26 cellular contexts compared by ENCODE assay signal in the genomic region with DNA sequence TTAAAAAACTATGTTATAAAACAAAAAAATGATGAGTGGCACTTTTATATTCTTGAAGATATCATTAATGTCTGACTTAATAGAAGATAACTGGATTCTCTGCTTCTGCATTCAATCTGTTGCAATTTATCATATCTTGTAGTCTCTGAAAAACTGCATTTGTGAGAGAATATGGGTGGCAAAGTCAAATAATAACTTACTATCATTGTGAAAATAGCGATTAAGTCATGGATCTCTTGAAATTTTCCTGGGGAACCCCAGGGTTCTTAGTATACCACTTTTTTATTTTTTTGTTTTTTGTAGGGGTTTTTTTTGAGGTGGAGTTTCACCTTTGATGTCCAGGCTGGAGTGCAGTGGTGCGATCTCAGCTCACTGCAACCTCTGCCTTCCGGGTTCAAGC.
DNase-seq lines count a peak whose midpoint lies in the region; ATAC-seq, FAIRE-seq and TF ChIP-seq lines count a peak whose summit lies in the region.
"Had no signal": no experiment of that assay in that cellular context is flagged by ENCODE, and none has a peak within 500 bp of the region (broad histone marks: within the 10 kb centered on the region; RNA-seq: fewer than 3 reads in every experiment).

No MANE protein-coding gene starts in this region.

- RAD21 ChIA-PET in GM12878 (lab: Charles Lee; ENCODE audit: unreplicated experiment), result interaction anchor here (1.0 to 1.1 kb wide), 2 partner anchors 12 to 44 kb away, joined by 3 to 4 read pairs; no protein-coding TSS in a partner anchor

- no peak overlapping the region for H3K4me3 ChIP-seq in GM12878
- H3K4me3 ChIP-seq in osteoblast (ENCODE audit: insufficient read depth, low read length), result no peak overlapping the region
- H3K4me3 ChIP-seq: BLaER1 had no signal

- ATAC-seq in HG02610 (IDR thresholded peaks at IDR 0.05; ENCODE audit: unreplicated experiment) (peak; percentile 42), GM12878 (peak; percentile 45)

- POLR2A ChIA-PET in GM12878 (lab: Charles Lee), result no interaction called here

- H3K36me3 ChIP-seq in GM12878 (ENCODE audit: control insufficient read depth in 2 of 2, insufficient read depth in 2 of 2, low read length in 1 of 2) (no peaks in the 10 kb centered on the region), osteoblast (ENCODE audit: insufficient read depth, low read length) (no peaks in the 10 kb centered on the region)
- H3K36me3 ChIP-seq: BE2C, BLaER1 had no signal

- in situ Hi-C loops in GM13976 (cut with MboI; ENCODE audit: low sequenced_read_pairs, unreplicated experiment) (no loop called here), GM12878 (cut with MboI) (no loop called here)

- TF ChIP-seq POLR2A in GM12878 (IDR thresholded peaks at IDR 0.05; ENCODE audit: low read depth, low read length), result no peak

- CTCF ChIA-PET in GM12878 (lab: Yijun Ruan, JAX), result interaction anchor here (0.8 to 1.3 kb wide), 3 partner anchors 11 to 39 kb away, joined by 3 to 6 read pairs (median 3); no protein-coding TSS in a partner anchor

- no peaks in the 10 kb centered on the region for H3K9me3 ChIP-seq in GM12878 (replicated peaks; ENCODE audit: control insufficient read depth, insufficient read depth, low read length)
- no peaks in the 10 kb centered on the region for H3K9me3 ChIP-seq in osteoblast (ENCODE audit: low read depth, low read length)
- H3K9me3 ChIP-seq: BE2C, BLaER1 had no signal

- 24% methylated on average over 3 of the region's 3 CpGs for WGBS in GM12878 (ENCODE audit: insufficient coverage, insufficient replicate concordance, low lambda C conversion rate, missing lambda C conversion rate)

- no peaks in the 10 kb centered on the region for H3K27me3 Mint-ChIP-seq in activated CD4-positive, alpha-beta T cell treated with anti-CD3 and anti-CD28 coated beads, Interleukin-2, amount 10 ng/mL, durations not matched to agents 24 days and 14 days

- TF ChIP-seq RAD21 in GM12878 (IDR thresholded peaks at IDR 0.05; ENCODE audit: insufficient read depth, low read depth, low read length), result no peak

- H3K4me3 Mint-ChIP-seq in activated CD4-positive, alpha-beta T cell treated with anti-CD3 and anti-CD28 coated beads, Interleukin-2, amount 10 ng/mL, durations not matched to agents 24 days and 14 days, result no peak overlapping the region
- H3K4me3 Mint-ChIP-seq: CD14-positive monocyte; CD4-positive, alpha-beta memory T cell; CD4-positive, CD25-positive, alpha-beta regulatory T cell; CD8-positive, alpha-beta memory T cell had no signal

- no peaks in the 10 kb centered on the region for H3K4me1 ChIP-seq in GM12878 (ENCODE audit: control insufficient read depth, insufficient read depth, low read length)
- no peaks in the 10 kb centered on the region for H3K4me1 ChIP-seq in osteoblast (ENCODE audit: insufficient read depth, low read length)
- H3K4me1 ChIP-seq: BE2C, BLaER1 had no signal

- no peak for FAIRE-seq in GM12878 (lab: Jason Lieb, UNC)
- FAIRE-seq: GM12892 had no signal

- H3K4me2 ChIP-seq in GM12878 (ENCODE audit: control insufficient read depth, insufficient read depth) (no peak overlapping the region), osteoblast (ENCODE audit: insufficient read depth, low read length) (no peak overlapping the region)
- H3K4me2 ChIP-seq: BLaER1 had no signal

- H3K27me3 ChIP-seq in GM12878 (replicated peaks in 1 of 2; ENCODE audit: control insufficient read depth in 2 of 2, insufficient read depth in 2 of 2, low read length in 1 of 2), result no peaks in the 10 kb centered on the region; a peak in 1 of 4 replicates
- no peaks in the 10 kb centered on the region for H3K27me3 ChIP-seq in osteoblast (ENCODE audit: insufficient read depth, low read length)
- H3K27me3 ChIP-seq: BLaER1 had no signal

- intact Hi-C loops in GM12878 (cut with micrococcal nuclease; ENCODE audit: unreplicated experiment), result loop anchor here (5.0 kb wide), 1 partner anchor 41 kb away; no protein-coding TSS in a partner anchor
- intact Hi-C loops in activated CD4-positive, alpha-beta T cell treated with anti-CD3 and anti-CD28 coated beads, Interleukin-2, amount 10 ng/mL, durations not matched to agents 24 days and 14 days (cut with micrococcal nuclease), result no loop called here

- H3K27ac ChIP-seq in GM12878 (ENCODE audit: control insufficient read depth, insufficient read depth), result no peak overlapping the region
- no peak overlapping the region for H3K27ac ChIP-seq in osteoblast (ENCODE audit: low read depth, low read length)
- H3K27ac ChIP-seq: BLaER1 had no signal

- H3K79me2 ChIP-seq in GM12878 (ENCODE audit: control insufficient read depth, insufficient read depth, low read length), result no peaks in the 10 kb centered on the region
- no peaks in the 10 kb centered on the region for H3K79me2 ChIP-seq in osteoblast (ENCODE audit: insufficient read depth, low read length)

- no peaks in the 10 kb centered on the region for H3K4me1 Mint-ChIP-seq in activated CD4-positive, alpha-beta T cell treated with anti-CD3 and anti-CD28 coated beads, Interleukin-2, amount 10 ng/mL, durations not matched to agents 24 days and 14 days
- H3K4me1 Mint-ChIP-seq: CD14-positive monocyte; CD4-positive, alpha-beta memory T cell; CD4-positive, CD25-positive, alpha-beta regulatory T cell; CD8-positive, alpha-beta memory T cell had no signal

- no peak for TF ChIP-seq CTCF in GM13976 (IDR thresholded peaks at IDR 0.05; ENCODE audit: borderline replicate concordance, control extremely low read depth, extremely low read depth, insufficient read depth, missing control alignments)
- TF ChIP-seq CTCF in GM12878 (IDR thresholded peaks at IDR 0.05 in 2 of 3, conservative IDR thresholded peaks at IDR 0.05 in 1 of 3; ENCODE audit: control insufficient read depth in 2 of 3, extremely low read depth in 1 of 3, insufficient read depth in 1 of 3, low read depth in 3 of 3, low read length in 3 of 3), result no peak
- no peak for TF ChIP-seq CTCF in osteoblast (IDR thresholded peaks at IDR 0.05; ENCODE audit: extremely low read depth, low read depth, low read length)

- no peak overlapping the region for H2AFZ ChIP-seq in GM12878 (ENCODE audit: control insufficient read depth, low read depth, low read length)
- H2AFZ ChIP-seq in osteoblast (ENCODE audit: low read length), result no peak overlapping the region

- H4K20me1 ChIP-seq in GM12878 (ENCODE audit: control insufficient read depth, insufficient read depth) (no peaks in the 10 kb centered on the region), osteoblast (ENCODE audit: insufficient read depth, low read length) (no peaks in the 10 kb centered on the region)
- H4K20me1 ChIP-seq: BLaER1 had no signal

- TF ChIP-seq EP300 in GM12878 (IDR thresholded peaks at IDR 0.05; ENCODE audit: borderline replicate concordance in 1 of 2, control insufficient read depth in 1 of 2, low read depth in 2 of 2, low read length in 2 of 2), result no peak

- SMC1A ChIA-PET in GM12878 (lab: Charles Lee; ENCODE audit: uncharacterized antibody, unreplicated experiment), result interaction anchor here (0.9 to 3.7 kb wide), 4 partner anchors 9 to 92 kb away, joined by 3 to 13 read pairs (median 4); no protein-coding TSS in a partner anchor

- no TSS peak for BruUV-seq in GM12878 (replicated peaks; lab: Mats Ljungman, UMichigan)

- no peak overlapping the region for H3K27ac Mint-ChIP-seq in activated CD4-positive, alpha-beta T cell treated with anti-CD3 and anti-CD28 coated beads, Interleukin-2, amount 10 ng/mL, durations not matched to agents 24 days and 14 days
- H3K27ac Mint-ChIP-seq: CD14-positive monocyte; CD4-positive, alpha-beta memory T cell; CD4-positive, CD25-positive, alpha-beta regulatory T cell; CD8-positive, alpha-beta memory T cell had no signal

- DNase-seq in GM13976 (ENCODE audit: low spot score), result peak; percentile 9
- no peak for DNase-seq in GM12878 (ENCODE audit: low read depth, low spot score)
- DNase-seq in osteoblast (ENCODE audit: insufficient read length, low spot score, missing footprints), result peak; percentile 5
- DNase-seq in hepatic stellate cell (ENCODE audit: low spot score), result no peak
- no peak for DNase-seq in activated CD4-positive, alpha-beta T cell treated with anti-CD3 and anti-CD28 coated beads, Interleukin-2, amount 10 ng/mL, durations not matched to agents 24 days and 14 days
- no peak for DNase-seq in SIG-M5 (lab: John Stamatoyannopoulos, UW)
- DNase-seq in NCI-H510A (lab: John Stamatoyannopoulos, UW), result no peak
- DNase-seq: 8988T; ACHN; BE2C; C1 segment of cervical spinal cord; CD4-positive, alpha-beta memory T cell; CD4-positive, CD25-positive, alpha-beta regulatory T cell; CD8-positive, alpha-beta memory T cell; COR-L47; DMS 273 treated with DMSO at 0.1 percent for 48 hours; DMS153; DMS53; DMS79; DND-41; EL; GDM1 had no signal

- H3K9me3 Mint-ChIP-seq in activated CD4-positive, alpha-beta T cell treated with anti-CD3 and anti-CD28 coated beads, Interleukin-2, amount 10 ng/mL, durations not matched to agents 24 days and 14 days, result no peaks in the 10 kb centered on the region
- H3K9me3 Mint-ChIP-seq: CD4-positive, alpha-beta memory T cell; CD8-positive, alpha-beta memory T cell had no signal

- no peaks in the 10 kb centered on the region for H3K36me3 Mint-ChIP-seq in activated CD4-positive, alpha-beta T cell treated with anti-CD3 and anti-CD28 coated beads, Interleukin-2, amount 10 ng/mL, durations not matched to agents 24 days and 14 days (ENCODE audit: low read depth)
- H3K36me3 Mint-ChIP-seq: CD14-positive monocyte; CD4-positive, alpha-beta memory T cell; CD4-positive, CD25-positive, alpha-beta regulatory T cell; CD8-positive, alpha-beta memory T cell had no signal

- H3K9ac ChIP-seq in GM12878 (ENCODE audit: control insufficient read depth, insufficient read depth, low read length), result no peak overlapping the region
- H3K9ac ChIP-seq: BLaER1 had no signal

TF ChIP-seq in GM12878, 131 proteins besides CTCF, POLR2A, EP300 and RAD21 (continues in another document):
- TF ChIP-seq, protein P1, sequence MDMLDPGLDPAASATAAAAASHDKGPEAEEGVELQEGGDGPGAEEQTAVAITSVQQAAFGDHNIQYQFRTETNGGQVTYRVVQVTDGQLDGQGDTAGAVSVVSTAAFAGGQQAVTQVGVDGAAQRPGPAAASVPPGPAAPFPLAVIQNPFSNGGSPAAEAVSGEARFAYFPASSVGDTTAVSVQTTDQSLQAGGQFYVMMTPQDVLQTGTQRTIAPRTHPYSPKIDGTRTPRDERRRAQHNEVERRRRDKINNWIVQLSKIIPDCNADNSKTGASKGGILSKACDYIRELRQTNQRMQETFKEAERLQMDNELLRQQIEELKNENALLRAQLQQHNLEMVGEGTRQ (IDR thresholded peaks at IDR 0.05; ENCODE audit: borderline replicate concordance, low read depth, low read length), result no peak
- TF ChIP-seq ZNF24 (IDR thresholded peaks at IDR 0.05) (no peak), RUNX3 (IDR thresholded peaks at IDR 0.05; ENCODE audit: low read length) (peak; percentile 6; the same call in 1 of the 2 replicates), SMAD1 (IDR thresholded peaks at IDR 0.05; ENCODE audit: low read depth, partially characterized antibody) (no peak), ZNF217 (IDR thresholded peaks at IDR 0.05) (no peak), CREB1 (IDR thresholded peaks at IDR 0.05; ENCODE audit: low read depth) (no peak), NR2C2 (IDR thresholded peaks at IDR 0.05; ENCODE audit: borderline replicate concordance, control insufficient read depth, insufficient read length, low read depth) (no peak)

Comparison
In these comparisons a context has a peak if more than half of its experiments do, and no peak if none do; other contexts are left out.
1. DNase-seq: peak in GM13976 (single experiment) and osteoblast (single experiment); none in GM12878 (single experiment), hepatic stellate cell (single experiment), activated CD4-positive, alpha-beta T cell treated with anti-CD3 and anti-CD28 coated beads, Interleukin-2, amount 10 ng/mL, durations not matched to agents 24 days and 14 days (single experiment), SIG-M5 (single experiment) and NCI-H510A (single experiment).